Comparison of ENCODE assay signal across 13 cellular contexts in genomic region chr5:93503598-93504067, GRCh38.
DNase-seq lines count a peak whose midpoint lies in the region; ATAC-seq and TF ChIP-seq lines count a peak whose summit lies in the region.
"Had no signal": no experiment of that assay in that cellular context is flagged by ENCODE, and none has a peak within 500 bp of the region (broad histone marks: within the 10 kb centered on the region; RNA-seq: fewer than 3 reads in every experiment).

No MANE protein-coding gene starts in this region.

- no peak for ATAC-seq in HG02852 (IDR thresholded peaks at IDR 0.05; ENCODE audit: unreplicated experiment)

- H2BK15ac ChIP-seq in neuronal stem cell (ENCODE audit: low read length): no peak overlapping the region

- no peaks in the 10 kb centered on the region for H3K27me3 ChIP-seq in neuronal stem cell (ENCODE audit: control insufficient read depth in 3 of 3, insufficient read depth in 3 of 3, low read depth in 1 of 3, low read length in 3 of 3)

- H2BK120ac ChIP-seq in neuronal stem cell (ENCODE audit: low read depth, low read length): no peak overlapping the region

- no peaks in the 10 kb centered on the region for H3K36me3 Mint-ChIP-seq in T-helper 2 cell treated with Interferon-gamma antibody and Interleukin-4, amounts not matched to agents 5 μg/mL and 100 μg/mL, for 36 hours (ENCODE audit: low read depth)

- no peak overlapping the region for H2AK5ac ChIP-seq in neuronal stem cell (ENCODE audit: low read depth, low read length)

- peaks cover 3 to 8% of the 10 kb centered on the region in 2 donors for H3K4me1 ChIP-seq in neuronal stem cell (ENCODE audit: control insufficient read depth in 2 of 2, insufficient read depth in 1 of 2, low read depth in 1 of 2, low read length in 2 of 2)

- H3K27ac Mint-ChIP-seq in T-helper 2 cell treated with Interferon-gamma antibody and Interleukin-4, amounts not matched to agents 5 μg/mL and 100 μg/mL, for 36 hours: no peak overlapping the region
- H3K27ac Mint-ChIP-seq: dendritic cell treated with granulocyte-macrophage colony-stimulating factor and Interleukin-4, amounts not matched to agents 40 ng/mL and 50 ng/mL, for 4 days had no signal

- H4K91ac ChIP-seq in neuronal stem cell (ENCODE audit: low read depth, low read length, poor library complexity): no peak overlapping the region

- H3K23ac ChIP-seq in neuronal stem cell (ENCODE audit: low read depth, low read length, poor library complexity): no peak overlapping the region

- no peaks in the 10 kb centered on the region for H3K79me1 ChIP-seq in neuronal stem cell (ENCODE audit: low read depth, low read length)

- H3K27ac ChIP-seq in RWPE1 (no peak overlapping the region), neuronal stem cell (replicated peaks; ENCODE audit: low read length) (no peak overlapping the region)

- H2BK12ac ChIP-seq in neuronal stem cell (ENCODE audit: low read length): no peak overlapping the region

- H3K18ac ChIP-seq in neuronal stem cell (ENCODE audit: low read length): no peak overlapping the region

- no peak overlapping the region for H3K4me2 ChIP-seq in neuronal stem cell (ENCODE audit: insufficient read depth, low read length, poor library complexity, severe bottlenecking)

- TF ChIP-seq CTCF in RWPE1 (conservative IDR thresholded peaks at IDR 0.05; ENCODE audit: low read depth) (no peak), epithelial cell of esophagus (IDR thresholded peaks at IDR 0.05; ENCODE audit: insufficient read depth, low read depth, low read length, missing control alignments) (no peak)

- H3K4ac ChIP-seq in neuronal stem cell (ENCODE audit: low read length): peak overlapping the region; percentile 23

- POLR2A ChIA-PET in RWPE1 (lab: Yijun Ruan, JAX; ENCODE audit: low non-redundant PET): no interaction called here

- H3K9me3 Mint-ChIP-seq in T-helper 2 cell treated with Interferon-gamma antibody and Interleukin-4, amounts not matched to agents 5 μg/mL and 100 μg/mL, for 36 hours: no peaks in the 10 kb centered on the region

- peak; percentile 95 for DNase-seq in EH (ENCODE audit: low read depth)
- DNase-seq in RWPE1 (ENCODE audit: low spot score): peak; percentile 75
- peak; percentile 85 for DNase-seq in epithelial cell of esophagus (ENCODE audit: low read depth)
- DNase-seq in neuronal stem cell (ENCODE audit: low spot score): no peak
- no peak for DNase-seq in T-helper 2 cell treated with Interferon-gamma antibody and Interleukin-4, amounts not matched to agents 5 μg/mL and 100 μg/mL, for 36 hours (ENCODE audit: low spot score)
- DNase-seq in globus pallidus (ENCODE audit: low spot score): no peak
- DNase-seq in NCI-H774 (lab: John Stamatoyannopoulos, UW): no peak
- DNase-seq: activated effector memory CD4-positive, alpha-beta T cell treated with anti-CD3 and anti-CD28 coated beads, Interleukin-2, amount 50 U/mL, for 16 hours; Calu3; Right ventricle myocardium superior; stimulated activated CD8-positive, alpha-beta memory T cell treated with anti-CD3 and anti-CD28 coated beads, Interleukin-4, amount 100 ng/mL, for 48 hours had no signal

- no CpG with 5 or more reads among the region's 1 CpG for WGBS in neuronal stem cell (ENCODE audit: extremely low coverage in 2 of 2, insufficient read length in 2 of 2, insufficient replicate concordance in 1 of 2), 2 donors

- no peak overlapping the region for H4K8ac ChIP-seq in neuronal stem cell (ENCODE audit: low read depth, low read length)

- no peak overlapping the region for H3K14ac ChIP-seq in neuronal stem cell (ENCODE audit: low read length)

- no peak overlapping the region for H2BK5ac ChIP-seq in neuronal stem cell (ENCODE audit: low read length)

- H3K36me3 ChIP-seq in neuronal stem cell (replicated peaks in 1 of 2; ENCODE audit: control insufficient read depth in 2 of 2, insufficient read depth in 2 of 2, low read length in 2 of 2): peaks cover 2 to 20% of the 10 kb centered on the region in 2 donors

- no peak overlapping the region for H3K4me3 Mint-ChIP-seq in T-helper 2 cell treated with Interferon-gamma antibody and Interleukin-4, amounts not matched to agents 5 μg/mL and 100 μg/mL, for 36 hours
- H3K4me3 Mint-ChIP-seq: dendritic cell treated with granulocyte-macrophage colony-stimulating factor and Interleukin-4, amounts not matched to agents 40 ng/mL and 50 ng/mL, for 4 days had no signal

- CTCF ChIA-PET in RWPE1 (lab: Yijun Ruan, JAX): no interaction called here

- H3K9me3 ChIP-seq in neuronal stem cell (replicated peaks in 1 of 2; ENCODE audit: control insufficient read depth in 2 of 2, insufficient read depth in 1 of 2, low read depth in 1 of 2, low read length in 2 of 2): peaks cover 0 to 16% of the 10 kb centered on the region in 2 donors

- H3K27me3 Mint-ChIP-seq in T-helper 2 cell treated with Interferon-gamma antibody and Interleukin-4, amounts not matched to agents 5 μg/mL and 100 μg/mL, for 36 hours (ENCODE audit: low read depth): no peaks in the 10 kb centered on the region
- H3K27me3 Mint-ChIP-seq: dendritic cell treated with granulocyte-macrophage colony-stimulating factor and Interleukin-4, amounts not matched to agents 40 ng/mL and 50 ng/mL, for 4 days had no signal

- no peaks in the 10 kb centered on the region for H3K4me1 Mint-ChIP-seq in T-helper 2 cell treated with Interferon-gamma antibody and Interleukin-4, amounts not matched to agents 5 μg/mL and 100 μg/mL, for 36 hours (ENCODE audit: low read depth)

- H3K4me3 ChIP-seq in epithelial cell of esophagus (ENCODE audit: low read length): no peak overlapping the region
- no peak overlapping the region for H3K4me3 ChIP-seq in neuronal stem cell (ENCODE audit: low read length in 2 of 2)

- H2AFZ ChIP-seq in neuronal stem cell (ENCODE audit: low read length): no peak overlapping the region

- no peak overlapping the region for H3K9ac ChIP-seq in neuronal stem cell (ENCODE audit: low read depth, low read length, poor library complexity)

Comparison
In these comparisons a context has a peak if more than half of its experiments do, and no peak if none do; other contexts are left out.
1. DNase-seq: peak in EH (single experiment), RWPE1 (single experiment) and epithelial cell of esophagus (single experiment); none in neuronal stem cell (single experiment), T-helper 2 cell treated with Interferon-gamma antibody and Interleukin-4, amounts not matched to agents 5 μg/mL and 100 μg/mL, for 36 hours (single experiment), globus pallidus (single experiment) and NCI-H774 (single experiment).